Comparison of ENCODE assay signal across 8 cellular contexts in the genomic region with DNA sequence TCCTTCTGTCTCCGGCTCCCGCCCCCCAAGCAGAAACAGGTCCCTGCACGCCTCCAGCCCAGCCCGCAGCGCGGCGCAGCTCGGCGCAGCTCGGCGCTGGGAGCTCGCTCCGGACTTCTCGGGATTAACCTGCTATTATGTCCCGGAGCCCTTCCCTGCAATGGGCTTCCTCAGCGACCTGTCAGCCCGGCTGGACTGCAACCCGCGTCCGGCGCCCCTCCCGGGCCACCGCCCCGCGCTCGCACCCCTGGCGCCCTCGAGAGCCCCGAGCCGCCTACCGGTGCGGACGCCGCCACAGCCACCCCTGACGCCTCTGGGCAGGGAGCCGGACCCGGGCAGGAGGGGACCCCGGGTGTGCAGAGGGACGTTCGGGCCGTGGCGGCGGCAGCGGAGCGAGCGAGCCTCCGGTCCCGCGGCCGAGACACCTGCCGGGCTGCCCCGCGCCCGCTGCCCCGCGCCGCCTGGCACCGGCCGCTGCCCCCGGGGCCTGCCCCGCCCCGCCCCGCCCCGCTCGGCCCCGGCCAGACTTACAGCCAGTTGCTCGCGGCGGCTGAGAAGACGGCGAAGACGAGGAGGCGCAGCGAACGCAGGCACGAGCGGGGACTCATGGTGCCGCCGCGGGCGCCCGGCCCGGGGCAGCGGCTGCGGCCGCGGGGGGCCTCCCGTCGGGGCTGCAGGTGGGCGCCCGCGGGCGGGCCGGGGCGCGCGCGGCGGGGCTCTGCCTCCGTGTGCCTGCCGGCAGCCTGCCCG. TPM values are rescaled to one million over a fixed set of nuclear protein-coding genes. Genes with fewer than 3 reads are reported as not detected.
DNase-seq lines count a peak whose midpoint lies in the region; ATAC-seq and TF ChIP-seq lines count a peak whose summit lies in the region.

No MANE protein-coding gene starts in this region.

- H3K4me3 ChIP-seq in HUES64 (ENCODE audit: low read length) (peak overlapping the region; percentile 58), body of pancreas (peak overlapping the region in 1 of 2 donors; percentile 16), kidney epithelial cell (ENCODE audit: low read depth, low read length) (peak overlapping the region; percentile 21), testis (peak overlapping the region; percentile 37 to 58)

- H3K27me3 ChIP-seq in HUES64 (ENCODE audit: insufficient read depth, low read length) = peaks cover 44% of the 10 kb centered on the region
- no peaks in the 10 kb centered on the region for H3K27me3 ChIP-seq in body of pancreas
- peaks cover 49% of the 10 kb centered on the region for H3K27me3 ChIP-seq in kidney epithelial cell (ENCODE audit: control insufficient read depth, insufficient read depth, low read length)
- H3K27me3 ChIP-seq in testis = no peaks in the 10 kb centered on the region

- intact Hi-C loops in body of pancreas (cut with DNase I) (no loop called here), testis (cut with DNase I; ENCODE audit: low total_unique reads) (no loop called here)

- TF ChIP-seq POLR2A in body of pancreas (IDR thresholded peaks at IDR 0.05) = no peak
- TF ChIP-seq POLR2A in testis (IDR thresholded peaks at IDR 0.05) = no peak

- H3K9me3 ChIP-seq in HUES64 (ENCODE audit: insufficient read depth, low read depth, low read length) (no peaks in the 10 kb centered on the region), body of pancreas (no peaks in the 10 kb centered on the region), testis (no peaks in the 10 kb centered on the region)

- no peak overlapping the region for H3K9ac ChIP-seq in HUES64 (ENCODE audit: low read depth, low read length)

- H3K27ac ChIP-seq in HUES64 (ENCODE audit: low read depth, low read length) = no peak overlapping the region
- peak overlapping the region in 2 of 4 donors; percentile 11 to 40 for H3K27ac ChIP-seq in body of pancreas
- H3K27ac ChIP-seq in testis = no peak overlapping the region

- TF ChIP-seq CTCF in body of pancreas (IDR thresholded peaks at IDR 0.05) (peak in 1 of 7 experiments; percentile 6), kidney epithelial cell (IDR thresholded peaks at IDR 0.05; ENCODE audit: insufficient read depth, low read length, poor library complexity, severe bottlenecking) (no peak), testis (IDR thresholded peaks at IDR 0.05) (no peak)

- under 1% methylated on average over 102 of the region's 102 CpGs for WGBS in HUES64
- 0% methylated on average over 47 of the region's 102 CpGs; no CpG with 5 or more reads in 1 of the 2 donors for WGBS in body of pancreas, 2 donors
- WGBS in testis, 2 donors = 0% methylated on average over 1 to 37 of the region's 102 CpGs

- DNase-seq in EH (ENCODE audit: low read depth) = peak; percentile 36
- peak in 2 of 4 donors; percentile 39 to 49 for DNase-seq in body of pancreas
- DNase-seq in kidney epithelial cell (ENCODE audit: low read depth) = no peak
- no peak for DNase-seq in testis
- DNase-seq in KG1 (lab: John Stamatoyannopoulos, UW) = no peak
- no peak for DNase-seq in NOMO-1 treated with dmso at 0.1 percent for 144 hours (lab: John Stamatoyannopoulos, UW; ENCODE audit: unreplicated experiment)
- DNase-seq in HUDEP-2 (lab: John Stamatoyannopoulos, UW; ENCODE audit: unreplicated experiment in 76 of 76) = no peak

- peak; percentile 51 for ATAC-seq in body of pancreas

- H3K36me3 ChIP-seq in HUES64 (ENCODE audit: insufficient read depth, low read length) = no peaks in the 10 kb centered on the region
- H3K36me3 ChIP-seq in body of pancreas (replicated peaks in 1 of 2; ENCODE audit: insufficient read depth in 1 of 2, low read depth in 2 of 2) = no peaks in the 10 kb centered on the region
- no peaks in the 10 kb centered on the region for H3K36me3 ChIP-seq in kidney epithelial cell (ENCODE audit: control insufficient read depth, insufficient read depth, low read length)
- no peaks in the 10 kb centered on the region for H3K36me3 ChIP-seq in testis (ENCODE audit: low read depth, missing control alignments)

- peaks cover 18% of the 10 kb centered on the region for H3K4me1 ChIP-seq in HUES64 (ENCODE audit: insufficient read depth, low read length)
- H3K4me1 ChIP-seq in body of pancreas = peaks cover 18% of the 10 kb centered on the region
- peaks cover 1% of the 10 kb centered on the region for H3K4me1 ChIP-seq in testis

RNA-seq across cellular contexts. Expression of gene WNT4, which starts 0.4 kb away (rescaled TPM):
- polyA plus RNA-seq in HUES64 (2013, experiment 1 of 2) = 2.3 TPM
- polyA plus RNA-seq in HUES64 (2013, experiment 2 of 2) = 1.6 TPM
- total RNA-seq in body of pancreas (1 to 10 TPM in 1 of 2 donors, under 1 TPM in 1; 0.52 to 1.3 TPM), kidney epithelial cell (0.14 and 0.58 TPM in 2 replicates), testis (under 1 TPM; 0.55 to 0.74 TPM)
- polyA plus RNA-seq in testis (ENCODE audit: insufficient read depth, low read depth, low replicate concordance) = 3.2 TPM
